Comparison of ENCODE assay signal across 1 cellular context in the genomic region with DNA sequence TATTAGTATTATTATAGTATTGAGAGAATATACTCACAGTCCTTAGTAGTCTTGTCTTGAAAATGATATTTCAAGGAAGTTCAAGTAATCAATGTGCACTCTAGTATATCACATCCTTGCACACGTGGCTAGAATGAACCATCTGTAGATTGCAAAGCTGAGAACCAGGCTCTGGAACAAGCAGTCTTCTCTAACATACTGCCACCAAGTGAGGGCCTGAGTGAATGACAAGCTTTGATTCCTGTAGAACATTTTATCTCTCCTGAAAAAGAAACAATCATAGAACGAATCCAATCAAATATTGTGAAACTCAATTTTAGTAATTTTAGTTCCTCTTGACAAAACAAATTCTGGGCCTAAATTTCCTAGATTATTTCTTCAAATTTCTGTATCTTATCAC.
TF ChIP-seq lines count a peak whose summit lies in the region.

No MANE protein-coding gene starts in this region.

TF ChIP-seq in GM23338, 12 proteins besides CTCF, POLR2A, EP300 and RAD21 (continued from another document):
- TF ChIP-seq, protein P1, sequence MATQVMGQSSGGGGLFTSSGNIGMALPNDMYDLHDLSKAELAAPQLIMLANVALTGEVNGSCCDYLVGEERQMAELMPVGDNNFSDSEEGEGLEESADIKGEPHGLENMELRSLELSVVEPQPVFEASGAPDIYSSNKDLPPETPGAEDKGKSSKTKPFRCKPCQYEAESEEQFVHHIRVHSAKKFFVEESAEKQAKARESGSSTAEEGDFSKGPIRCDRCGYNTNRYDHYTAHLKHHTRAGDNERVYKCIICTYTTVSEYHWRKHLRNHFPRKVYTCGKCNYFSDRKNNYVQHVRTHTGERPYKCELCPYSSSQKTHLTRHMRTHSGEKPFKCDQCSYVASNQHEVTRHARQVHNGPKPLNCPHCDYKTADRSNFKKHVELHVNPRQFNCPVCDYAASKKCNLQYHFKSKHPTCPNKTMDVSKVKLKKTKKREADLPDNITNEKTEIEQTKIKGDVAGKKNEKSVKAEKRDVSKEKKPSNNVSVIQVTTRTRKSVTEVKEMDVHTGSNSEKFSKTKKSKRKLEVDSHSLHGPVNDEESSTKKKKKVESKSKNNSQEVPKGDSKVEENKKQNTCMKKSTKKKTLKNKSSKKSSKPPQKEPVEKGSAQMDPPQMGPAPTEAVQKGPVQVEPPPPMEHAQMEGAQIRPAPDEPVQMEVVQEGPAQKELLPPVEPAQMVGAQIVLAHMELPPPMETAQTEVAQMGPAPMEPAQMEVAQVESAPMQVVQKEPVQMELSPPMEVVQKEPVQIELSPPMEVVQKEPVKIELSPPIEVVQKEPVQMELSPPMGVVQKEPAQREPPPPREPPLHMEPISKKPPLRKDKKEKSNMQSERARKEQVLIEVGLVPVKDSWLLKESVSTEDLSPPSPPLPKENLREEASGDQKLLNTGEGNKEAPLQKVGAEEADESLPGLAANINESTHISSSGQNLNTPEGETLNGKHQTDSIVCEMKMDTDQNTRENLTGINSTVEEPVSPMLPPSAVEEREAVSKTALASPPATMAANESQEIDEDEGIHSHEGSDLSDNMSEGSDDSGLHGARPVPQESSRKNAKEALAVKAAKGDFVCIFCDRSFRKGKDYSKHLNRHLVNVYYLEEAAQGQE (IDR thresholded peaks at IDR 0.05; ENCODE audit: unreplicated experiment): no peak
- TF ChIP-seq NANOG (IDR thresholded peaks at IDR 0.05; ENCODE audit: borderline replicate concordance): no peak
